ENCODE assay signal across 3 cellular contexts in the genomic region with DNA sequence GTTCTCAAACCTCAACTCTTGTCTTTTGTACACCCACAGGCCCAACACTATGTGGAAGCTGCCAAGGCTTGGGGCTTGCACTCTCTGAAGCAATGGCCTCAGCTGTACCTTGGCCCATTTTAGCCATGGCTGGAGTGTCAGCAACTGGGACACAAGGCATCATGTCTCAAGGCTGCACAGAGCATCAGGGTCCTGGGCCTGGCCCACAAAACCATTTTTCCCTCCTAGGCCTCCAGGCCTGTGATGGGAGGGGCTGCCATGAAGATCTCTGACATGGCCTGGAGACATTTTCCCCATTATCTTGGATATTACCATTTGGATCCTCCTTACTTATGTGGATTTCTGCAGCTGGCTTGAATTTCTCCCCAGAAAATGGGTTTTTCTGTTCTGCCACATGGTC.
TF ChIP-seq lines count a peak whose summit lies in the region.

No MANE protein-coding gene starts in this region.

TF ChIP-seq in A549, 52 proteins besides CTCF, POLR2A, EP300 and RAD21:
- TF ChIP-seq ZFP36 (IDR thresholded peaks at IDR 0.05; ENCODE audit: borderline replicate concordance, partially characterized antibody): peak; percentile 62

TF ChIP-seq in HEK293, 187 proteins besides CTCF, POLR2A, EP300 and RAD21:
- peak; percentile 91 for TF ChIP-seq ZNF585B (tag by site-specific recombination; IDR thresholded peaks at IDR 0.05)

TF ChIP-seq in K562, 482 proteins besides CTCF, POLR2A, EP300 and RAD21:
- peak; percentile 56 for TF ChIP-seq ZFP36 (IDR thresholded peaks at IDR 0.05; ENCODE audit: low read depth, low read length, partially characterized antibody)
